In the genomic region with DNA sequence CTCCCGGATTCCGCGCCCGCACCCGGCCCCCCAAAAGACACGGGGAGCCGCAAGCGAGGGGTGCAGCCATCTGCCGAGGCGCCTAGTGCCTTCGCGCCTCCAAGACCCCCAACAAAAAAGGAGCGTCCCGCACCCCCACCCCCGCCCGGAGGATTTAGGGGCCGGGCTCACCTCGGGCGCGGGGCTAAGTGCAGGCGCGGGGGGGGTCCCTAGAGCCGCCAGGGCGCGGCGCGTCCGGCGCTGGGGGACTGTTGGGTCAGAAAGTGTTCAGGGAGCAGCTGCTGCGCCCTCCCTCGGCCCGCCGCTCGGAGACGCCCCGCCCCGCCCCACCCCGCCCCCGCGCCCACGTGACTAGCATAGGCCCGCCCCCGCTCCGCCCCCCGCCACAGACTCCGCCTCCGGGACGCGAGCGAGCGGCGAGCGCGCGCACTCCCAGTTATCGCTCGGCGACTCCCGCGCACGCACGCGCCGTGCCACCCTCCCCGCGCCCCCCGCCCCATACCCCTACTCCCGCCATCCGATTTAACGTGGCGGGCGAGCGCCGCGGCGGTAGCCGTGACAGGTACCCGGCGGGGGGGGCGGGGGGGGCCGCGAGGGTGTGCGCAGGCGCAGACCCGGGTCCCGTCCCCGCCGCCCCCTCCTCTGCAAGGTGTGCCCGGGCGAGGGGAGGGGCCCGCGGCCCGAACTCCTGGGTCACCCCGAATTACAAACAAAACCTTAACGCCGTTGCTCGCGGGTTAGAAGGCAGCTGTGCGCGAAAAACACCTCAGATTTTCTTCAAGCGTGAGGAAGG, we compare ENCODE assay signal across 9 cellular contexts. TPM values are rescaled to one million over a fixed set of nuclear protein-coding genes. Genes with fewer than 3 reads are reported as not detected.
DNase-seq lines count a peak whose midpoint lies in the region; ATAC-seq, FAIRE-seq and TF ChIP-seq lines count a peak whose summit lies in the region.
"Had no signal": no experiment of that assay in that cellular context is flagged by ENCODE, and none has a peak within 500 bp of the region (broad histone marks: within the 10 kb centered on the region; RNA-seq: fewer than 3 reads in every experiment).

No MANE protein-coding gene starts in this region.

- H3K9ac ChIP-seq in neuronal stem cell (ENCODE audit: low read depth, low read length, poor library complexity): peak overlapping the region; percentile 77

- H2BK5ac ChIP-seq in neuronal stem cell (ENCODE audit: low read length): peak overlapping the region; percentile 82

- peak overlapping the region; percentile 95 for H3K18ac ChIP-seq in neuronal stem cell (ENCODE audit: low read length)

- H2AK5ac ChIP-seq in neuronal stem cell (ENCODE audit: low read depth, low read length): no peak overlapping the region

- no peaks in the 10 kb centered on the region for H3K27me3 ChIP-seq in BE2C
- no peaks in the 10 kb centered on the region for H3K27me3 ChIP-seq in RWPE2 (ENCODE audit: insufficient read depth, poor library complexity, severe bottlenecking)
- H3K27me3 ChIP-seq in neuronal stem cell (ENCODE audit: control insufficient read depth in 3 of 3, insufficient read depth in 3 of 3, low read depth in 1 of 3, low read length in 3 of 3): no peaks in the 10 kb centered on the region

- FAIRE-seq in frontal cortex (lab: Jason Lieb, UNC): no peak

- peak overlapping the region; percentile 57 for H3K4me2 ChIP-seq in neuronal stem cell (ENCODE audit: insufficient read depth, low read length, poor library complexity, severe bottlenecking)

- ATAC-seq in GM19351 (IDR thresholded peaks at IDR 0.05; ENCODE audit: unreplicated experiment) (peak; percentile 61), RWPE2 (ENCODE audit: low read depth) (peak; percentile 70)

- no peak overlapping the region for H3K14ac ChIP-seq in neuronal stem cell (ENCODE audit: low read length)

- no peak overlapping the region for H2BK120ac ChIP-seq in neuronal stem cell (ENCODE audit: low read depth, low read length)

- H3K27ac ChIP-seq in RWPE2 (ENCODE audit: poor library complexity, severe bottlenecking) (peak overlapping the region; percentile 64), neuronal stem cell (replicated peaks; ENCODE audit: low read length) (peak overlapping the region; percentile 90)

- TF ChIP-seq CTCF in BE2C (IDR thresholded peaks at IDR 0.05; ENCODE audit: low read depth, low read length) (no peak), RWPE2 (IDR thresholded peaks at IDR 0.05; ENCODE audit: poor library complexity, severe bottlenecking) (no peak)

- H3K9me3 ChIP-seq in BE2C (no peaks in the 10 kb centered on the region), RWPE2 (ENCODE audit: severe bottlenecking) (no peaks in the 10 kb centered on the region), neuronal stem cell (replicated peaks in 1 of 2; ENCODE audit: control insufficient read depth in 2 of 2, insufficient read depth in 1 of 2, low read depth in 1 of 2, low read length in 2 of 2) (no peaks in the 10 kb centered on the region)

- no peak overlapping the region for H3K4ac ChIP-seq in neuronal stem cell (ENCODE audit: low read length)

- no peak overlapping the region for H4K8ac ChIP-seq in neuronal stem cell (ENCODE audit: low read depth, low read length)

- H2BK12ac ChIP-seq in neuronal stem cell (ENCODE audit: low read length): no peak overlapping the region

- peaks cover 4% of the 10 kb centered on the region; the same call in 1 of the 2 replicates for H3K4me1 ChIP-seq in BE2C
- H3K4me1 ChIP-seq in RWPE2 (ENCODE audit: insufficient read depth, poor library complexity, severe bottlenecking): peaks cover 17% of the 10 kb centered on the region
- H3K4me1 ChIP-seq in neuronal stem cell (ENCODE audit: control insufficient read depth in 2 of 2, insufficient read depth in 1 of 2, low read depth in 1 of 2, low read length in 2 of 2): peaks cover 10 to 27% of the 10 kb centered on the region in 2 donors

- no peak overlapping the region for H4K91ac ChIP-seq in neuronal stem cell (ENCODE audit: low read depth, low read length, poor library complexity)

- H3K23ac ChIP-seq in neuronal stem cell (ENCODE audit: low read depth, low read length, poor library complexity): no peak overlapping the region

- peak overlapping the region; percentile 89 for H2AFZ ChIP-seq in neuronal stem cell (ENCODE audit: low read length)

- H3K36me3 ChIP-seq in BE2C: no peaks in the 10 kb centered on the region
- no peaks in the 10 kb centered on the region for H3K36me3 ChIP-seq in RWPE2 (ENCODE audit: low read depth)
- H3K36me3 ChIP-seq in neuronal stem cell (replicated peaks in 1 of 2; ENCODE audit: control insufficient read depth in 2 of 2, insufficient read depth in 2 of 2, low read length in 2 of 2): no peaks in the 10 kb centered on the region

- no CpG with 5 or more reads among the region's 101 CpGs for WGBS in neuronal stem cell (ENCODE audit: extremely low coverage in 2 of 2, insufficient read length in 2 of 2, insufficient replicate concordance in 1 of 2), 2 donors

- peak overlapping the region; percentile 73 for H3K4me3 ChIP-seq in BE2C (ENCODE audit: low read depth, low read length)
- peak overlapping the region; percentile 82 for H3K4me3 ChIP-seq in RWPE2 (ENCODE audit: severe bottlenecking)
- H3K4me3 ChIP-seq in neuronal stem cell (ENCODE audit: low read length in 2 of 2): peak overlapping the region; percentile 61 to 87

- H3K79me1 ChIP-seq in neuronal stem cell (ENCODE audit: low read depth, low read length): no peaks in the 10 kb centered on the region

- H2BK15ac ChIP-seq in neuronal stem cell (ENCODE audit: low read length): no peak overlapping the region

- peak; percentile 92 for DNase-seq in BE2C
- DNase-seq in HuH-7.5 (ENCODE audit: low spot score): peak; percentile 63
- no peak for DNase-seq in RWPE2 (ENCODE audit: low spot score)
- DNase-seq in activated gamma-delta T cell (lab: John Stamatoyannopoulos, UW): peak; percentile 76
- peak; percentile 88 to 94 for DNase-seq in frontal cortex (ENCODE audit: low spot score in 2 of 2)
- DNase-seq in neuronal stem cell (ENCODE audit: low spot score): peak; percentile 90
- peak; percentile 41 for DNase-seq in stromal cell of bone marrow (ENCODE audit: low read depth)

RNA-seq across cellular contexts. Expression of a gene that starts 56.2 kb away (rescaled TPM):
- not detected for polyA plus RNA-seq in BE2C (2012; ENCODE audit: insufficient read depth, insufficient read length, low read depth)
- total RNA-seq in frontal cortex: 12.2 TPM
- 6.0 TPM for polyA plus RNA-seq in neuronal stem cell (2013, experiment 1 of 2)
- polyA plus RNA-seq in neuronal stem cell (2013, experiment 2 of 2): 5.6 TPM
- total RNA-seq: T-helper 1 cell treated with Interleukin-12 subunit alpha and Interleukin-12 subunit beta and Interleukin-4 antibody, amounts not matched to agents 30 ng/mL and 1 ng/mL, for 36 hours had no signal
